In the genomic region with DNA sequence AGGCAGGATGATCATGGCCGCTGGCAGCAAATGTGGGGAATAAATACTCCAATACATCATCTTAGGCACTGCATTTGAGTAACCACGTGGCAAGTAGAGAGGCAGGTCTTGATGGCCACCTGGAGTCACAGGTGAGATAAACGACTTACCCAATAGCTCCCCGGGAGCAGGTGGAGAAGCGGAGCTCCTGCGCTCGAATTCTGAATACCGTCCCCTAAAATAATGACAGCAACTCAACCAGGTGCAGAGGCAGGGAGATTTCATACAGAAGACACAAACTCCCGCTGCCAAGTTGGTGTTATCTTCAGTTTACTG, we compare ENCODE assay signal across 8 cellular contexts. TPM values are rescaled to one million over a fixed set of nuclear protein-coding genes. Genes with fewer than 3 reads are reported as not detected.
DNase-seq lines count a peak whose midpoint lies in the region; ATAC-seq lines count a peak whose summit lies in the region.

No MANE protein-coding gene starts in this region.

- peaks cover 11% of the 10 kb centered on the region for H3K27me3 Mint-ChIP-seq in T-helper 1 cell treated with Interleukin-12 subunit alpha and Interleukin-12 subunit beta and Interleukin-4 antibody, amounts not matched to agents 30 μg/mL and 1 μg/mL, for 36 hours (ENCODE audit: low read depth)

- peak overlapping the region; percentile 32 for H3K9ac ChIP-seq in rectal smooth muscle tissue (ENCODE audit: low read length)

- no peaks in the 10 kb centered on the region for H3K27me3 ChIP-seq in esophagus (ENCODE audit: control insufficient read depth in 1 of 2, insufficient read depth in 2 of 2, low read length in 2 of 2)
- no peaks in the 10 kb centered on the region for H3K27me3 ChIP-seq in rectal smooth muscle tissue (ENCODE audit: control insufficient read depth, insufficient read depth, low read length)

- no peak for ATAC-seq in left colon

- H3K4me3 ChIP-seq in esophagus (ENCODE audit: low read depth in 1 of 2, low read length in 2 of 2) (peak overlapping the region; percentile 54 to 55), rectal smooth muscle tissue (ENCODE audit: low read length) (peak overlapping the region; percentile 64)

- intact Hi-C loops in left colon (cut with DNase I, micrococcal nuclease), result no loop called here

- H3K27ac Mint-ChIP-seq in T-helper 1 cell treated with Interleukin-12 subunit alpha and Interleukin-12 subunit beta and Interleukin-4 antibody, amounts not matched to agents 30 μg/mL and 1 μg/mL, for 36 hours, result peak overlapping the region; percentile 67

- peaks cover 38% of the 10 kb centered on the region for H3K4me1 Mint-ChIP-seq in T-helper 1 cell treated with Interleukin-12 subunit alpha and Interleukin-12 subunit beta and Interleukin-4 antibody, amounts not matched to agents 30 μg/mL and 1 μg/mL, for 36 hours (ENCODE audit: low read depth)

- DNase-seq in DMS53 (lab: John Stamatoyannopoulos, UW) (peak; percentile 44), DMS53 treated with DMSO at 0.1 percent for 48 hours (lab: John Stamatoyannopoulos, UW; ENCODE audit: unreplicated experiment) (no peak), left colon (no peak), globus pallidus (ENCODE audit: low spot score) (no peak), kidney glomerular epithelial cell (lab: John Stamatoyannopoulos, UW) (no peak)

- H3K9me3 ChIP-seq in esophagus (ENCODE audit: control insufficient read depth in 2 of 2, insufficient read depth in 1 of 2, low read depth in 1 of 2, low read length in 1 of 2), result no peaks in the 10 kb centered on the region

- H3K36me3 ChIP-seq in esophagus (ENCODE audit: control insufficient read depth in 2 of 2, insufficient read depth in 2 of 2, low read length in 1 of 2) (no peaks in the 10 kb centered on the region), rectal smooth muscle tissue (ENCODE audit: control insufficient read depth, insufficient read depth, low read length) (no peaks in the 10 kb centered on the region)

- H3K4me1 ChIP-seq in esophagus (ENCODE audit: control insufficient read depth in 2 of 2, insufficient read depth in 2 of 2, low read length in 1 of 2) (peaks cover 4 to 23% of the 10 kb centered on the region in 2 donors), rectal smooth muscle tissue (ENCODE audit: control insufficient read depth, insufficient read depth, low read length) (peaks cover 17% of the 10 kb centered on the region)

- H3K27ac ChIP-seq in esophagus (ENCODE audit: low read depth in 2 of 2, low read length in 1 of 2) (peak overlapping the region; percentile 96 to 97), rectal smooth muscle tissue (ENCODE audit: low read depth, low read length) (peak overlapping the region; percentile 75)

- peak overlapping the region; percentile 81 for H3K4me3 Mint-ChIP-seq in T-helper 1 cell treated with Interleukin-12 subunit alpha and Interleukin-12 subunit beta and Interleukin-4 antibody, amounts not matched to agents 30 μg/mL and 1 μg/mL, for 36 hours

- WGBS in esophagus, 2 donors, result 12 to 13% methylated on average over 9 of the region's 9 CpGs

- no peaks in the 10 kb centered on the region for H3K9me3 Mint-ChIP-seq in T-helper 1 cell treated with Interleukin-12 subunit alpha and Interleukin-12 subunit beta and Interleukin-4 antibody, amounts not matched to agents 30 μg/mL and 1 μg/mL, for 36 hours

- peaks cover 18% of the 10 kb centered on the region for H3K36me3 Mint-ChIP-seq in T-helper 1 cell treated with Interleukin-12 subunit alpha and Interleukin-12 subunit beta and Interleukin-4 antibody, amounts not matched to agents 30 μg/mL and 1 μg/mL, for 36 hours (ENCODE audit: low read depth)

RNA-seq across cellular contexts. Expression of a gene that starts 0.5 kb away (rescaled TPM):
- 10 to 100 TPM; 24.0 to 28.9 TPM for polyA plus RNA-seq in esophagus
- 1 to 10 TPM; 6.9 to 9.6 TPM for total RNA-seq in left colon

RNA-seq across cellular contexts. Expression of a gene that starts 33.9 kb away (rescaled TPM):
- under 1 TPM; 0.20 to 0.49 TPM for polyA plus RNA-seq in esophagus
- total RNA-seq in left colon, result under 1 TPM; 0.67 to 0.98 TPM

RNA-seq across cellular contexts. Expression of a gene that starts 35.9 kb away (rescaled TPM):
- polyA plus RNA-seq in esophagus, result under 1 TPM; 0.45 to 0.60 TPM
- total RNA-seq in left colon, result under 1 TPM in 1 of 2 donors, not detected in 1; 0.22 TPM

RNA-seq across cellular contexts. Expression of a gene that starts 45.4 kb away (rescaled TPM):
- polyA plus RNA-seq in esophagus, result not detected
- not detected for total RNA-seq in left colon
